ENCODE assay signal across 10 cellular contexts in the genomic region with DNA sequence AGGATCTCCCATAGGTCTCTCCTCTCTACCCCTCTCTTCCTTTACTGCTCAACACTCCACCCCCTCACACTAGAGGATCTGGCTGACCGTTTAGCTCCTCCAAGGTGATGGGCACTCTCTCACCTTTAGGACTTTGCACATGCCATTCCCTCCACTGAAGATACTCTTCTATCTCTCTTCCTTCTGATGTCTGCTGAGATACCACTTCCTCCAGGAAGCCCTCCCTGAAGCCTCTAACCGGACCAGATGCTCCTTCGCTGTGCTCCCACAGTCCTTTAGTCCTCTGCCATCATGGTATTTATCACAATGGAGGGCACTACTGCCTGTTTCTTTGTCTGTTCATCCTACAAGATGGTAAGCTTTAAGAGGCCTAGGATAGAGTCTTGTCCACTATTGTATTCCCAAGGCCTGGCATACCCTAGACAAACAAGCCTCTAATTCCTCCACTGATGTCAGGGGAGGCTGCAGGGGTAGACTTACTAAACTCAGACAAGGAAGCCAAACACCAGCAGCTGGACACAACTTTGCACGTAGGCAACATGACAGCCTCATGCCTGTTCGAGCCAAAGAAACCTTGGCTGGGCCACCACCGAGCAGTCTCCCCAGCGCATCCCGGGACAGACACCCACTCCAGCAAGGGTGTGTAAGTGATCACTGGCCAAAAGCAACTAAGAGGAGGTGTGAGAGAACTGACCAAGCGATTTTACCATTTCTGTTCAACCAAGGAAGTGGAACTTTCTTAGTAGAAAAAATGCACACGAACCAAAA. TPM values are rescaled to one million over a fixed set of nuclear protein-coding genes. Genes with fewer than 3 reads are reported as not detected.
DNase-seq lines count a peak whose midpoint lies in the region; ATAC-seq and TF ChIP-seq lines count a peak whose summit lies in the region.
"Had no signal": no experiment of that assay in that cellular context is flagged by ENCODE, and none has a peak within 500 bp of the region (broad histone marks: within the 10 kb centered on the region; RNA-seq: fewer than 3 reads in every experiment).

No MANE protein-coding gene starts in this region.

- H3K9me3 Mint-ChIP-seq in activated naive CD4-positive, alpha-beta T cell treated with anti-CD3 and anti-CD28 coated beads for 36 hours = no peaks in the 10 kb centered on the region
- no peaks in the 10 kb centered on the region for H3K9me3 Mint-ChIP-seq in activated CD8-positive, alpha-beta T cell treated with anti-CD3 and anti-CD28 coated beads for 36 hours

- no peak for ATAC-seq in activated CD8-positive, alpha-beta T cell treated with anti-CD3 and anti-CD28 coated beads for 36 hours
- ATAC-seq in lower lobe of right lung = no peak
- ATAC-seq in GM21360 (IDR thresholded peaks at IDR 0.05; ENCODE audit: unreplicated experiment) = no peak

- TF ChIP-seq CTCF in activated CD8-positive, alpha-beta T cell treated with anti-CD3 and anti-CD28 coated beads for 36 hours (IDR thresholded peaks at IDR 0.05) = no peak
- no peak for TF ChIP-seq CTCF in lower lobe of right lung (IDR thresholded peaks at IDR 0.05)
- no peak for TF ChIP-seq CTCF in transverse colon (IDR thresholded peaks at IDR 0.05)

- DNase-seq in activated naive CD4-positive, alpha-beta T cell treated with anti-CD3 and anti-CD28 coated beads for 36 hours = no peak
- DNase-seq in activated naive CD4-positive, alpha-beta T cell treated with Interleukin-2 at 50 U/mL for 16 hours = no peak
- DNase-seq in activated CD8-positive, alpha-beta T cell treated with anti-CD3 and anti-CD28 coated beads for 36 hours = no peak
- DNase-seq in lower lobe of right lung (no peak), transverse colon (no peak), DMS 273 (lab: John Stamatoyannopoulos, UW; ENCODE audit: unreplicated experiment) (no peak), nucleus accumbens (lab: John Stamatoyannopoulos, UW) (no peak)
- DNase-seq: small intestine had no signal

- TF ChIP-seq EP300 in transverse colon (IDR thresholded peaks at IDR 0.05; ENCODE audit: low read depth) = no peak

- TF ChIP-seq POLR2A in transverse colon (IDR thresholded peaks at IDR 0.05) = no peak

- H3K27ac Mint-ChIP-seq in activated naive CD4-positive, alpha-beta T cell treated with anti-CD3 and anti-CD28 coated beads for 36 hours = peak overlapping the region; percentile 98
- peak overlapping the region; percentile 100 for H3K27ac Mint-ChIP-seq in activated CD8-positive, alpha-beta T cell treated with anti-CD3 and anti-CD28 coated beads for 36 hours

- intact Hi-C loops in activated naive CD4-positive, alpha-beta T cell treated with anti-CD3 and anti-CD28 coated beads for 36 hours (cut with micrococcal nuclease) = loop anchor here (1.0 to 5.0 kb wide), 7 partner anchors 16 to 263 kb away; a partner anchor contains a TSS
- intact Hi-C loops in activated CD8-positive, alpha-beta T cell treated with anti-CD3 and anti-CD28 coated beads for 36 hours (cut with micrococcal nuclease) = loop anchor here (2.0 kb wide), 1 partner anchor 35 kb away; no protein-coding TSS in a partner anchor
- intact Hi-C loops in lower lobe of right lung (cut with DNase I) = no loop called here
- intact Hi-C loops in transverse colon (cut with DNase I; ENCODE audit: low total_unique reads) = loop anchor here (10.0 kb wide), 2 partner anchors 45 to 295 kb away; no protein-coding TSS in a partner anchor

- H3K36me3 ChIP-seq in lower lobe of right lung = peaks cover 93% of the 10 kb centered on the region
- H3K36me3 ChIP-seq in transverse colon = peaks cover 0 to 72% (median 31%) of the 10 kb centered on the region in 4 donors

- H3K27me3 ChIP-seq in lower lobe of right lung (ENCODE audit: low read depth) (no peaks in the 10 kb centered on the region), transverse colon (no peaks in the 10 kb centered on the region)

- peak overlapping the region; percentile 15 for H3K4me3 Mint-ChIP-seq in activated naive CD4-positive, alpha-beta T cell treated with anti-CD3 and anti-CD28 coated beads for 36 hours
- H3K4me3 Mint-ChIP-seq in activated CD8-positive, alpha-beta T cell treated with anti-CD3 and anti-CD28 coated beads for 36 hours = peak overlapping the region; percentile 66

- H3K9me3 ChIP-seq in lower lobe of right lung = no peaks in the 10 kb centered on the region
- no peaks in the 10 kb centered on the region for H3K9me3 ChIP-seq in transverse colon

- 83 to 90% methylated on average over 7 to 10 of the region's 10 CpGs for WGBS in transverse colon (ENCODE audit: low coverage in 1 of 2), 2 donors

- peaks cover 52% of the 10 kb centered on the region for H3K4me1 Mint-ChIP-seq in activated naive CD4-positive, alpha-beta T cell treated with anti-CD3 and anti-CD28 coated beads for 36 hours (ENCODE audit: low read depth)
- peaks cover 67% of the 10 kb centered on the region for H3K4me1 Mint-ChIP-seq in activated CD8-positive, alpha-beta T cell treated with anti-CD3 and anti-CD28 coated beads for 36 hours (ENCODE audit: low read depth)

- in situ Hi-C loops in transverse colon (cut with MboI; ENCODE audit: low pct_ligation_motif_present in 1 of 4, low pct_unique_long_range_greater_than_20kb in 1 of 4, low sequenced_read_pairs in 3 of 4) = no loop called here

- peaks cover 69% of the 10 kb centered on the region for H3K36me3 Mint-ChIP-seq in activated naive CD4-positive, alpha-beta T cell treated with anti-CD3 and anti-CD28 coated beads for 36 hours (ENCODE audit: low read depth)
- H3K36me3 Mint-ChIP-seq in activated CD8-positive, alpha-beta T cell treated with anti-CD3 and anti-CD28 coated beads for 36 hours (ENCODE audit: low read depth) = peaks cover 79% of the 10 kb centered on the region

- H3K4me3 ChIP-seq in lower lobe of right lung = no peak overlapping the region
- H3K4me3 ChIP-seq in transverse colon = no peak overlapping the region

- CTCF ChIA-PET in activated naive CD4-positive, alpha-beta T cell treated with anti-CD3 and anti-CD28 coated beads for 36 hours (lab: Charles Lee) = interaction anchor here (0.5 to 3.4 kb wide), 3 partner anchors 36 to 243 kb away, joined by 3 to 14 read pairs (median 4); no protein-coding TSS in a partner anchor
- CTCF ChIA-PET in activated CD8-positive, alpha-beta T cell treated with anti-CD3 and anti-CD28 coated beads for 36 hours (lab: Charles Lee) = interaction anchor here (0.7 to 2.1 kb wide), 4 partner anchors 10 to 40 kb away, joined by 3 to 11 read pairs (median 8); no protein-coding TSS in a partner anchor

- POLR2A ChIA-PET in activated CD8-positive, alpha-beta T cell treated with anti-CD3 and anti-CD28 coated beads for 36 hours (lab: Charles Lee) = interaction anchor here (0.9 to 18.4 kb wide), 9 partner anchors 9 to 48 kb away, joined by 3 to 277 read pairs (median 4); a partner anchor contains a TSS

- H3K4me1 ChIP-seq in lower lobe of right lung (peaks cover 23% of the 10 kb centered on the region), transverse colon (peaks cover 6 to 20% (median 8%) of the 10 kb centered on the region in 4 donors)

- peak overlapping the region; percentile 13 for H3K27ac ChIP-seq in lower lobe of right lung
- H3K27ac ChIP-seq in transverse colon = peak overlapping the region; percentile 68 to 79 (median 71)

- no peaks in the 10 kb centered on the region for H3K27me3 Mint-ChIP-seq in activated naive CD4-positive, alpha-beta T cell treated with anti-CD3 and anti-CD28 coated beads for 36 hours (ENCODE audit: low read depth)
- H3K27me3 Mint-ChIP-seq in activated CD8-positive, alpha-beta T cell treated with anti-CD3 and anti-CD28 coated beads for 36 hours = no peaks in the 10 kb centered on the region

RNA-seq across cellular contexts. Expression of a gene that starts 20.2 kb away (rescaled TPM):
- total RNA-seq in activated naive CD4-positive, alpha-beta T cell treated with anti-CD3 and anti-CD28 coated beads for 36 hours = not detected
- not detected for total RNA-seq in activated CD8-positive, alpha-beta T cell treated with anti-CD3 and anti-CD28 coated beads for 36 hours
- total RNA-seq in lower lobe of right lung = 3.1 TPM
- total RNA-seq in transverse colon = not detected
- total RNA-seq: dermis microvascular lymphatic vessel endothelial cell had no signal

RNA-seq across cellular contexts. Expression of a gene that starts 27.0 kb away (rescaled TPM):
- total RNA-seq in activated naive CD4-positive, alpha-beta T cell treated with anti-CD3 and anti-CD28 coated beads for 36 hours = not detected
- total RNA-seq in activated CD8-positive, alpha-beta T cell treated with anti-CD3 and anti-CD28 coated beads for 36 hours = not detected
- total RNA-seq in lower lobe of right lung (9.2 TPM), transverse colon (not detected)
- total RNA-seq: dermis microvascular lymphatic vessel endothelial cell had no signal

RNA-seq across cellular contexts. Expression of a gene that starts 37.9 kb away (rescaled TPM):
- 100 to 1,000 TPM; 107 to 118 TPM for total RNA-seq in activated naive CD4-positive, alpha-beta T cell treated with anti-CD3 and anti-CD28 coated beads for 36 hours
- total RNA-seq in activated CD8-positive, alpha-beta T cell treated with anti-CD3 and anti-CD28 coated beads for 36 hours = 100 to 1,000 TPM; 166 to 167 TPM
- total RNA-seq in lower lobe of right lung (66.9 TPM), transverse colon (10 to 100 TPM; 34.8 to 63.2 (median 48.6) TPM)

Comparison
In these comparisons a context has a peak if more than half of its experiments do, and no peak if none do; other contexts are left out.
1. RNA of a gene that starts 27.0 kb away (total RNA-seq): 9.2 TPM in lower lobe of right lung (single experiment); not detected in activated naive CD4-positive, alpha-beta T cell treated with anti-CD3 and anti-CD28 coated beads for 36 hours, not detected in activated CD8-positive, alpha-beta T cell treated with anti-CD3 and anti-CD28 coated beads for 36 hours and not detected in transverse colon; every median in the first group is over 10 times any median in the second.